In genomic region chr16:31569360-31569717, GRCh38 we compare ENCODE assay signal across 14 cellular contexts. TPM values are rescaled to one million over a fixed set of nuclear protein-coding genes. Genes with fewer than 3 reads are reported as not detected.
A peak's percentile ranks its signal among the peaks of the same experiment; 100 is the strongest.
DNase-seq lines count a peak whose midpoint lies in the region; ATAC-seq and TF ChIP-seq lines count a peak whose summit lies in the region.
"Had no signal": no experiment of that assay in that cellular context is flagged by ENCODE, and none has a peak within 500 bp of the region (broad histone marks: within the 10 kb centered on the region; RNA-seq: fewer than 3 reads in every experiment).

No MANE protein-coding gene starts in this region.

- H3K4me1 ChIP-seq in lung (ENCODE audit: control insufficient read depth in 2 of 2, insufficient read depth in 2 of 2, low read length in 2 of 2) (no peaks in the 10 kb centered on the region), suprapubic skin (peaks cover 7% of the 10 kb centered on the region), Caco-2 (no peaks in the 10 kb centered on the region)
- H3K4me1 ChIP-seq: A549 had no signal

- H3K36me3 ChIP-seq in lung (ENCODE audit: control insufficient read depth in 2 of 2, insufficient read depth in 2 of 2, low read length in 2 of 2) (no peaks in the 10 kb centered on the region), suprapubic skin (no peaks in the 10 kb centered on the region), Caco-2 (ENCODE audit: control insufficient read depth, insufficient read depth, low read length) (no peaks in the 10 kb centered on the region)

- CTCF ChIA-PET in Caco-2 (lab: Charles Lee) = no interaction called here

- POLR2A ChIA-PET in Caco-2 (lab: Charles Lee) = no interaction called here

- H3K9me3 Mint-ChIP-seq in activated T-cell treated with anti-CD3 and anti-CD28 coated beads, Interleukin-2, amount 50 U/mL, for 24 hours = peaks cover 18% of the 10 kb centered on the region
- H3K9me3 Mint-ChIP-seq in Caco-2 (ENCODE audit: unreplicated experiment) = peaks cover 31% of the 10 kb centered on the region

- BruUV-seq in Caco-2 (replicated peaks; lab: Mats Ljungman, UMichigan) = no TSS peak

- no peak overlapping the region for H3K27ac Mint-ChIP-seq in activated T-cell treated with anti-CD3 and anti-CD28 coated beads, Interleukin-2, amount 50 U/mL, for 24 hours
- H3K27ac Mint-ChIP-seq in Caco-2 (ENCODE audit: unreplicated experiment) = no peak overlapping the region
- H3K27ac Mint-ChIP-seq: nephron; T-helper 2 cell treated with Interferon-gamma antibody and Interleukin-4, amounts not matched to agents 5 μg/mL and 100 μg/mL, for 36 hours had no signal

- no peaks in the 10 kb centered on the region for H3K36me3 Mint-ChIP-seq in activated T-cell treated with anti-CD3 and anti-CD28 coated beads, Interleukin-2, amount 50 U/mL, for 24 hours (ENCODE audit: low read depth)
- H3K36me3 Mint-ChIP-seq in Caco-2 (ENCODE audit: insufficient read depth, unreplicated experiment) = no peaks in the 10 kb centered on the region

- H3K4me3 Mint-ChIP-seq in activated T-cell treated with anti-CD3 and anti-CD28 coated beads, Interleukin-2, amount 50 U/mL, for 24 hours = no peak overlapping the region
- no peak overlapping the region for H3K4me3 Mint-ChIP-seq in Caco-2 (ENCODE audit: unreplicated experiment)

- no peak for ATAC-seq in lung (ENCODE audit: insufficient read depth, low FRiP score)
- ATAC-seq: A549 had no signal

- no peak for TF ChIP-seq CTCF in coronary artery (IDR thresholded peaks at IDR 0.05)
- TF ChIP-seq CTCF in lung (IDR thresholded peaks at IDR 0.05; ENCODE audit: control extremely low read depth, extremely low read depth) = no peak
- TF ChIP-seq CTCF in suprapubic skin (IDR thresholded peaks at IDR 0.05) = no peak
- TF ChIP-seq CTCF in Caco-2 (IDR thresholded peaks at IDR 0.05; ENCODE audit: insufficient read depth in 1 of 2, low read depth in 1 of 2, low read length in 1 of 2, severe bottlenecking in 1 of 2, unreplicated experiment in 1 of 2) = no peak

- DNase-seq in activated T-cell treated with anti-CD3 and anti-CD28 coated beads, Interleukin-2, amount 50 U/mL, for 24 hours = peak; percentile 34
- DNase-seq in activated T-cell treated with anti-CD3 and anti-CD28 coated beads, Interleukin-2, amount 50 U/mL, for 1 hour = no peak
- DNase-seq in coronary artery (ENCODE audit: low spot score) = no peak
- no peak for DNase-seq in lung (ENCODE audit: low spot score)
- no peak for DNase-seq in suprapubic skin (ENCODE audit: low spot score in 2 of 2)
- DNase-seq in superior temporal gyrus (ENCODE audit: extremely low spot score) = no peak
- DNase-seq in Caco-2 = no peak
- DNase-seq in anterior cingulate cortex (lab: John Stamatoyannopoulos, UW) = no peak
- DNase-seq: DND-41; OCI-M1; stimulated activated naive CD4-positive, alpha-beta T cell had no signal

- H3K27ac ChIP-seq in coronary artery (no peak overlapping the region), lung (ENCODE audit: low read depth in 1 of 2, low read length in 1 of 2) (no peak overlapping the region), suprapubic skin (no peak overlapping the region)
- H3K27ac ChIP-seq: A549 had no signal

- no peak for TF ChIP-seq POLR2A in suprapubic skin (IDR thresholded peaks at IDR 0.05)

- H3K4me3 ChIP-seq in coronary artery (peak overlapping the region; percentile 60), lung (peak overlapping the region; percentile 5), suprapubic skin (peak overlapping the region; percentile 33), Caco-2 (ENCODE audit: low read depth, low read length) (no peak overlapping the region)
- H3K4me3 ChIP-seq: A549 had no signal

- peaks cover 5% of the 10 kb centered on the region for H3K4me1 Mint-ChIP-seq in activated T-cell treated with anti-CD3 and anti-CD28 coated beads, Interleukin-2, amount 50 U/mL, for 24 hours (ENCODE audit: low read depth)
- H3K4me1 Mint-ChIP-seq in Caco-2 (ENCODE audit: low read depth, unreplicated experiment) = no peaks in the 10 kb centered on the region
- H3K4me1 Mint-ChIP-seq: nephron had no signal

- no peaks in the 10 kb centered on the region for H3K27me3 ChIP-seq in lung (ENCODE audit: control insufficient read depth, insufficient read depth)
- H3K27me3 ChIP-seq in suprapubic skin = peaks cover 38% of the 10 kb centered on the region
- H3K27me3 ChIP-seq in Caco-2 (replicated peaks; ENCODE audit: control insufficient read depth, insufficient read depth, low read length) = no peaks in the 10 kb centered on the region

- WGBS in lung, 2 donors = 0 to 2% methylated on average over 26 to 46 of the region's 46 CpGs
- WGBS in suprapubic skin = 2% methylated on average over 29 of the region's 46 CpGs

- peaks cover 66% of the 10 kb centered on the region for H3K27me3 Mint-ChIP-seq in activated T-cell treated with anti-CD3 and anti-CD28 coated beads, Interleukin-2, amount 50 U/mL, for 24 hours
- no peaks in the 10 kb centered on the region for H3K27me3 Mint-ChIP-seq in Caco-2 (ENCODE audit: insufficient read depth, unreplicated experiment)

- intact Hi-C loops in Caco-2 (cut with micrococcal nuclease; ENCODE audit: unreplicated experiment) = no loop called here

- no peaks in the 10 kb centered on the region for H3K9me3 ChIP-seq in lung (ENCODE audit: control insufficient read depth in 2 of 2, insufficient read depth in 1 of 2, low read length in 1 of 2)
- no peaks in the 10 kb centered on the region for H3K9me3 ChIP-seq in suprapubic skin
- no peaks in the 10 kb centered on the region for H3K9me3 ChIP-seq in Caco-2

- no peak for TF ChIP-seq EP300 in suprapubic skin (IDR thresholded peaks at IDR 0.05)

RNA-seq across cellular contexts. Expression of gene AHSP, which starts 41.6 kb away (rescaled TPM):
- total RNA-seq in lung (10 to 100 TPM in 1 of 2 donors, not detected in 1; 47.8 TPM), suprapubic skin (not detected), Caco-2 (2022) (not detected in 2 replicates)
- under 1 TPM in 1 of 2 donors, not detected in 1; 0.30 TPM for polyA plus RNA-seq in lung
- polyA plus RNA-seq: A549 had no signal
